ENCODE assay signal across 8 cellular contexts in the genomic region with DNA sequence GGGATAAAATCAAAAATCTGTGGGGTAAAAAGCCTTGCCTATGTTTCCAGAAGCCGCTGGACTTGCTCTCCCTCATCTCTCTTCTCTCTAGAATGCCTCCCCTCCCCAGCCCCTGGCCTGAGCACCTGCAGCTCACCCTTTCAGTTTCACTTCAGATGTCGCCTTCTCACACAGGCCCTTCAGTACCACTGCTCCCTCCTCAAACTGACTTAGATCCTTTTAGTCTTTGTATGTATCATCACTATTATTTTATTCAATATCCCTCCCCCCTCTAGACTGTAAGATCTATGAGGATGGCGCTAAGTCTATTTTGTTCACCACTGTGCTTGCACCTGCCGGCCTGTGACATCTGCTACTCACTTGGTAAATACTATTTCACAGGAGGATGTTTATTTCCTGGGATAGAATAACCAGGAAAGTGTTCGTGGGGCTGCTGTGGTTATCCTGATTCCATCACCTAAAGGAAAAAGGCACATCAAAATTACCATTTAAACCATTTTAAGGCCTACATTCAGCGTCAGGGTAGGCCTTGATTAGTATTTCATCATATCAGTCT.
A peak's percentile ranks its signal among the peaks of the same experiment; 100 is the strongest.
DNase-seq lines count a peak whose midpoint lies in the region; ATAC-seq and TF ChIP-seq lines count a peak whose summit lies in the region.

No MANE protein-coding gene starts in this region.

- H3K4me1 Mint-ChIP-seq in neural progenitor cell = peaks cover 40% of the 10 kb centered on the region

- no peaks in the 10 kb centered on the region for H3F3A ChIP-seq in neural progenitor cell (ENCODE audit: low read depth)

- no peaks in the 10 kb centered on the region for H3K36me3 Mint-ChIP-seq in neural progenitor cell

- no peak overlapping the region for H3K4me2 ChIP-seq in neural progenitor cell

- peak overlapping the region; percentile 48 for H3K27ac ChIP-seq in effector memory CD4-positive, alpha-beta T cell (ENCODE audit: insufficient read depth, low read length, poor library complexity, severe bottlenecking)
- no peak overlapping the region for H3K27ac ChIP-seq in neural progenitor cell

- H3K9me3 Mint-ChIP-seq in neural progenitor cell = no peaks in the 10 kb centered on the region

- no peaks in the 10 kb centered on the region for H3K36me3 ChIP-seq in effector memory CD4-positive, alpha-beta T cell (ENCODE audit: control insufficient read depth, insufficient read depth, low read length)
- peaks cover 5% of the 10 kb centered on the region for H3K36me3 ChIP-seq in neural progenitor cell

- no peak overlapping the region for H3K27ac Mint-ChIP-seq in neural progenitor cell

- H2AFZ ChIP-seq in neural progenitor cell (replicated peaks) = no peak overlapping the region

- H3K27me3 Mint-ChIP-seq in neural progenitor cell (ENCODE audit: insufficient read depth, low read depth) = no peaks in the 10 kb centered on the region

- H3K4me1 ChIP-seq in effector memory CD4-positive, alpha-beta T cell (ENCODE audit: control insufficient read depth, insufficient read depth, low read length, poor library complexity, severe bottlenecking) = no peaks in the 10 kb centered on the region
- no peaks in the 10 kb centered on the region for H3K4me1 ChIP-seq in neural progenitor cell

- no peak overlapping the region for H3K4me3 Mint-ChIP-seq in neural progenitor cell

- ATAC-seq in GM18517 (IDR thresholded peaks at IDR 0.05; ENCODE audit: unreplicated experiment) (peak; percentile 89), HG02642 (IDR thresholded peaks at IDR 0.05; ENCODE audit: poor library complexity, unreplicated experiment) (peak; percentile 93)

- DNase-seq in NCI-H2227 (lab: John Stamatoyannopoulos, UW; ENCODE audit: unreplicated experiment) (peak; percentile 27), RKO (ENCODE audit: low spot score) (no peak), neural progenitor cell (ENCODE audit: low spot score) (no peak), midbrain (lab: John Stamatoyannopoulos, UW) (no peak), ureter (ENCODE audit: low spot score) (no peak)
- no peak for DNase-seq in effector memory CD4-positive, alpha-beta T cell

- no peaks in the 10 kb centered on the region for H3K79me2 ChIP-seq in neural progenitor cell (ENCODE audit: low read depth)

- no peak for TF ChIP-seq CTCF in neural progenitor cell (IDR thresholded peaks at IDR 0.05)

- H3K9ac ChIP-seq in neural progenitor cell = no peak overlapping the region

- H3K4me3 ChIP-seq in effector memory CD4-positive, alpha-beta T cell (ENCODE audit: insufficient read depth, low read depth, low read length, poor library complexity, severe bottlenecking) = peak overlapping the region; percentile 37
- H3K4me3 ChIP-seq in neural progenitor cell = no peak overlapping the region

- no peaks in the 10 kb centered on the region for H3K9me3 ChIP-seq in effector memory CD4-positive, alpha-beta T cell (ENCODE audit: control insufficient read depth, low read length)
- H3K9me3 ChIP-seq in neural progenitor cell (ENCODE audit: low read depth) = no peaks in the 10 kb centered on the region

- no peaks in the 10 kb centered on the region for H3K27me3 ChIP-seq in effector memory CD4-positive, alpha-beta T cell (replicated peaks; ENCODE audit: control insufficient read depth, insufficient read depth, low read length, poor library complexity, severe bottlenecking)
- H3K27me3 ChIP-seq in neural progenitor cell = no peaks in the 10 kb centered on the region

- peaks cover 13% of the 10 kb centered on the region for H4K20me1 ChIP-seq in neural progenitor cell (ENCODE audit: low read depth)
